8 cellular contexts compared by ENCODE assay signal in genomic region chr5:103475629-103476240, GRCh38.
DNase-seq lines count a peak whose midpoint lies in the region; ATAC-seq and TF ChIP-seq lines count a peak whose summit lies in the region.

No MANE protein-coding gene starts in this region.

- in situ Hi-C loops in GM13977 (cut with MboI; ENCODE audit: low pct_unique_long_range_greater_than_20kb, low sequenced_read_pairs, unreplicated experiment): loop anchor here (10.0 kb wide), 1 partner anchor 241 kb away; no protein-coding TSS in a partner anchor

- no peaks in the 10 kb centered on the region for H3K36me3 ChIP-seq in WERI-Rb-1

- DNase-seq in AG08395 (ENCODE audit: low spot score) (peak; percentile 57), GM13977 (ENCODE audit: low spot score) (peak; percentile 11), KG1 (lab: John Stamatoyannopoulos, UW) (peak; percentile 3), SHP77 (lab: John Stamatoyannopoulos, UW) (peak; percentile 47 to 61), foreskin fibroblast (peak in 1 of 2 donors; percentile 71), renal cortical epithelial cell (ENCODE audit: low read depth) (peak; percentile 44), WERI-Rb-1 (no peak)

- no peaks in the 10 kb centered on the region for H3K9me3 ChIP-seq in WERI-Rb-1 (ENCODE audit: severe bottlenecking)

- H3K4me3 ChIP-seq in foreskin fibroblast (ENCODE audit: low read depth in 1 of 2, low read length in 2 of 2) (no peak overlapping the region), WERI-Rb-1 (ENCODE audit: low read depth, low read length) (no peak overlapping the region)

- no peak overlapping the region for H3K27ac ChIP-seq in WERI-Rb-1

- no peak for ATAC-seq in HG03025 (IDR thresholded peaks at IDR 0.05; ENCODE audit: low FRiP score, unreplicated experiment)

- H3K27me3 ChIP-seq in WERI-Rb-1 (ENCODE audit: insufficient read depth, low read depth, severe bottlenecking): no peaks in the 10 kb centered on the region

- peak; percentile 64 for TF ChIP-seq CTCF in GM13977 (IDR thresholded peaks at IDR 0.05; ENCODE audit: extremely low read depth, insufficient read depth, missing control alignments)
- TF ChIP-seq CTCF in foreskin fibroblast (IDR thresholded peaks at IDR 0.05; ENCODE audit: low read depth, low read length): peak; percentile 20
- TF ChIP-seq CTCF in WERI-Rb-1 (IDR thresholded peaks at IDR 0.05; ENCODE audit: low read depth, low read length): no peak
